ENCODE assay signal across 8 cellular contexts in genomic region chr11:78187366-78188011, GRCh38. TPM values are rescaled to one million over a fixed set of nuclear protein-coding genes. Genes with fewer than 3 reads are reported as not detected.
DNase-seq lines count a peak whose midpoint lies in the region; ATAC-seq, FAIRE-seq and TF ChIP-seq lines count a peak whose summit lies in the region.

No MANE protein-coding gene starts in this region.

- no peak for TF ChIP-seq RAD21 in A549 (conservative IDR thresholded peaks at IDR 0.05 in 1 of 2, IDR thresholded peaks at IDR 0.05 in 1 of 2)

- 53% methylated on average over 19 of the region's 19 CpGs for WGBS in A549 (ENCODE audit: missing lambda C conversion rate)
- WGBS in mesendoderm (ENCODE audit: extremely low coverage, insufficient coverage, low lambda C conversion rate) = no CpG with 5 or more reads among the region's 19 CpGs

- FAIRE-seq in A549 (lab: Jason Lieb, UNC) = no peak

- H3K4me1 ChIP-seq in A549 (peaks cover 38% of the 10 kb centered on the region), mesendoderm (ENCODE audit: control insufficient read depth, low read depth, low read length) (peaks cover 5% of the 10 kb centered on the region)

- no peak overlapping the region for H2AK5ac ChIP-seq in mesendoderm (ENCODE audit: low read length)

- in situ Hi-C loops in astrocyte of the spinal cord (cut with HindIII; ENCODE audit: low sequenced_read_pairs) = no loop called here

- H2BK15ac ChIP-seq in mesendoderm (replicated peaks; ENCODE audit: low read depth) = no peak overlapping the region

- peak overlapping the region; percentile 75 for H3K9ac ChIP-seq in mesendoderm (ENCODE audit: low read length)

- H3K4me2 ChIP-seq in A549 (peak overlapping the region; percentile 80), mesendoderm (ENCODE audit: low read length) (peak overlapping the region; percentile 92)

- H3K9me3 ChIP-seq in A549 = no peaks in the 10 kb centered on the region

- POLR2A ChIA-PET in A549 (lab: Yijun Ruan, JAX) = interaction anchor here (1.5 kb wide), 1 partner anchor 48 kb away, joined by 7 read pairs; the partner anchor contains the start of gene ALG8

- ATAC-seq in A549 (0 out of 6 replicates have a peak, but pooled peaks of 1 of the 2 experiments have one; percentile 0), HG03097 (IDR thresholded peaks at IDR 0.05; ENCODE audit: low FRiP score, unreplicated experiment) (peak; percentile 4), HG03439 (IDR thresholded peaks at IDR 0.05; ENCODE audit: unreplicated experiment) (no peak)

- H2BK120ac ChIP-seq in mesendoderm (ENCODE audit: low read depth, low read length) = no peak overlapping the region

- DNase-seq in A549 (ENCODE audit: low read depth in 1 of 2, low spot score in 1 of 2) (no peak), astrocyte of the spinal cord (ENCODE audit: low read depth, low spot score) (no peak), mesendoderm (no peak), NCI-H1092 (lab: John Stamatoyannopoulos, UW) (no peak), NAMALWA (ENCODE audit: low spot score) (no peak), OCI-M2 (lab: John Stamatoyannopoulos, UW; ENCODE audit: unreplicated experiment) (no peak)

- TF ChIP-seq EP300 in A549 (IDR thresholded peaks at IDR 0.05) = no peak

- H3K79me1 ChIP-seq in mesendoderm (ENCODE audit: low read length) = no peaks in the 10 kb centered on the region

- peak overlapping the region; percentile 6 for H3K23ac ChIP-seq in mesendoderm (ENCODE audit: low read length)

- H3K18ac ChIP-seq in mesendoderm (ENCODE audit: low read length) = no peak overlapping the region

- H3K36me3 ChIP-seq in mesendoderm (ENCODE audit: control insufficient read depth, insufficient read depth, low read length) = no peaks in the 10 kb centered on the region

- no peaks in the 10 kb centered on the region for H3K79me2 ChIP-seq in mesendoderm (ENCODE audit: control insufficient read depth, insufficient read depth, low read length)

- H4K5ac ChIP-seq in mesendoderm (ENCODE audit: low read length) = no peak overlapping the region

- H3K4ac ChIP-seq in mesendoderm (ENCODE audit: low read depth, low read length) = no peak overlapping the region

- TF ChIP-seq CTCF in A549 (IDR thresholded peaks at IDR 0.05) (no peak), astrocyte of the spinal cord (IDR thresholded peaks at IDR 0.05; ENCODE audit: low read depth, low read length) (no peak)

- peak overlapping the region; percentile 88 to 93 for H3K27ac ChIP-seq in A549
- H3K27ac ChIP-seq in mesendoderm (ENCODE audit: low read depth, low read length) = no peak overlapping the region

- H3K4me3 ChIP-seq in A549 (peak overlapping the region; percentile 84), astrocyte of the spinal cord (ENCODE audit: low read depth, low read length) (peak overlapping the region; percentile 87), mesendoderm (ENCODE audit: low read length) (peak overlapping the region; percentile 51)

- H4K8ac ChIP-seq in mesendoderm (ENCODE audit: low read depth, low read length) = no peak overlapping the region

- no peaks in the 10 kb centered on the region for H3K27me3 ChIP-seq in mesendoderm (ENCODE audit: insufficient read depth, low read length, poor library complexity)

- CTCF ChIA-PET in A549 (lab: Yijun Ruan, JAX) = interaction anchor here (1.5 to 1.7 kb wide), 2 partner anchors 11 to 14 kb away, joined by 4 to 6 read pairs; no protein-coding TSS in a partner anchor

- H3K56ac ChIP-seq in mesendoderm (ENCODE audit: low read length) = peak overlapping the region; percentile 82

- H2BK5ac ChIP-seq in mesendoderm (ENCODE audit: low read length) = no peak overlapping the region

- TF ChIP-seq POLR2A in A549 (IDR thresholded peaks at IDR 0.05; ENCODE audit: low read length) = no peak

TF ChIP-seq in A549, 52 proteins besides CTCF, POLR2A, EP300 and RAD21:
- no peak for TF ChIP-seq CEBPB (IDR thresholded peaks at IDR 0.05)
- TF ChIP-seq MAFK (IDR thresholded peaks at IDR 0.05; ENCODE audit: partially characterized antibody) = no peak
- TF ChIP-seq FOSB (CRISPR knock-in tag; IDR thresholded peaks at IDR 0.05) = no peak
- TF ChIP-seq POLR2AphosphoS2 (conservative IDR thresholded peaks at IDR 0.05; ENCODE audit: low read length) = no peak
- no peak for TF ChIP-seq SREBF2 (IDR thresholded peaks at IDR 0.05)
- no peak for TF ChIP-seq ESRRA (IDR thresholded peaks at IDR 0.05; ENCODE audit: borderline replicate concordance, low read length)
- TF ChIP-seq PBX3 (IDR thresholded peaks at IDR 0.05) = no peak
- TF ChIP-seq BHLHE40 (IDR thresholded peaks at IDR 0.05; ENCODE audit: low read depth, low read length) = no peak
- TF ChIP-seq JUNB (IDR thresholded peaks at IDR 0.05) = no peak
- no peak for TF ChIP-seq RFX5 (IDR thresholded peaks at IDR 0.05)
- no peak for TF ChIP-seq RARB (CRISPR knock-in tag; IDR thresholded peaks at IDR 0.05)
- TF ChIP-seq TFCP2L1 (CRISPR knock-in tag; IDR thresholded peaks at IDR 0.05) = no peak
- no peak for TF ChIP-seq HES2 (IDR thresholded peaks at IDR 0.05)
- no peak for TF ChIP-seq HEYL (CRISPR knock-in tag; IDR thresholded peaks at IDR 0.05)

RNA-seq across cellular contexts. Expression of gene KCTD21, which starts 0.9 kb away (rescaled TPM):
- polyA plus RNA-seq in A549 (2011; rRNA removed) (7.2 and 8.2 TPM in 2 replicates), A549 (2017; fragmentation: RNase III; extraction: RNeasy Plus Mini Kit Qiagen cat#74134 plus additional on column Dnase treatment) (5.9 to 6.4 TPM (median 5.9 TPM) in 3 replicates)
- 5.4 and 6.8 TPM in 2 replicates for polyA plus RNA-seq in A549 (2012; cell fraction: cytosol; rRNA removed)
- 5.7 and 7.6 TPM in 2 replicates for polyA plus RNA-seq in A549 (2012; cell fraction: nucleus; rRNA removed)
- polyA minus RNA-seq in A549 (2011; rRNA and poly(A)+ RNA removed) = 21.2 and 23.7 TPM in 2 replicates
- polyA plus RNA-seq in mesendoderm (2013, experiment 1 of 2) = 0.97 TPM
- 1.0 TPM for polyA plus RNA-seq in mesendoderm (2013, experiment 2 of 2)

RNA-seq across cellular contexts. Expression of gene USP35, which starts 1.2 kb away (rescaled TPM):
- polyA plus RNA-seq in A549 (2011; rRNA removed) = 3.8 and 4.4 TPM in 2 replicates
- 4.4 and 5.6 TPM in 2 replicates for polyA plus RNA-seq in A549 (2012; cell fraction: cytosol; rRNA removed)
- 16.2 and 17.9 TPM in 2 replicates for polyA plus RNA-seq in A549 (2012; cell fraction: nucleus; rRNA removed)
- polyA plus RNA-seq in A549 (2017; fragmentation: RNase III; extraction: RNeasy Plus Mini Kit Qiagen cat#74134 plus additional on column Dnase treatment) = 5.5 to 6.4 TPM (median 5.8 TPM) in 3 replicates
- 5.1 and 6.7 TPM in 2 replicates for polyA minus RNA-seq in A549 (2011; rRNA and poly(A)+ RNA removed)
- polyA plus RNA-seq in mesendoderm (2013, experiment 1 of 2) = 1.7 TPM
- polyA plus RNA-seq in mesendoderm (2013, experiment 2 of 2) = 1.6 TPM

RNA-seq across cellular contexts. Expression of gene ALG8, which starts 48.1 kb away (rescaled TPM):
- polyA plus RNA-seq in A549 (2011; rRNA removed) = 141 and 159 TPM in 2 replicates
- polyA plus RNA-seq in A549 (2012; cell fraction: cytosol; rRNA removed) = 38.2 and 41.6 TPM in 2 replicates
- 34.9 and 57.0 TPM in 2 replicates for polyA plus RNA-seq in A549 (2012; cell fraction: nucleus; rRNA removed)
- polyA plus RNA-seq in A549 (2017; fragmentation: RNase III; extraction: RNeasy Plus Mini Kit Qiagen cat#74134 plus additional on column Dnase treatment) = 59.0 to 60.8 TPM (median 60.2 TPM) in 3 replicates
- 59.5 and 62.4 TPM in 2 replicates for polyA minus RNA-seq in A549 (2011; rRNA and poly(A)+ RNA removed)
- polyA plus RNA-seq in mesendoderm (2013, experiment 1 of 2) = 90.9 TPM
- polyA plus RNA-seq in mesendoderm (2013, experiment 2 of 2) = 84.1 TPM
